1 cellular context compared by ENCODE assay signal in the genomic region with DNA sequence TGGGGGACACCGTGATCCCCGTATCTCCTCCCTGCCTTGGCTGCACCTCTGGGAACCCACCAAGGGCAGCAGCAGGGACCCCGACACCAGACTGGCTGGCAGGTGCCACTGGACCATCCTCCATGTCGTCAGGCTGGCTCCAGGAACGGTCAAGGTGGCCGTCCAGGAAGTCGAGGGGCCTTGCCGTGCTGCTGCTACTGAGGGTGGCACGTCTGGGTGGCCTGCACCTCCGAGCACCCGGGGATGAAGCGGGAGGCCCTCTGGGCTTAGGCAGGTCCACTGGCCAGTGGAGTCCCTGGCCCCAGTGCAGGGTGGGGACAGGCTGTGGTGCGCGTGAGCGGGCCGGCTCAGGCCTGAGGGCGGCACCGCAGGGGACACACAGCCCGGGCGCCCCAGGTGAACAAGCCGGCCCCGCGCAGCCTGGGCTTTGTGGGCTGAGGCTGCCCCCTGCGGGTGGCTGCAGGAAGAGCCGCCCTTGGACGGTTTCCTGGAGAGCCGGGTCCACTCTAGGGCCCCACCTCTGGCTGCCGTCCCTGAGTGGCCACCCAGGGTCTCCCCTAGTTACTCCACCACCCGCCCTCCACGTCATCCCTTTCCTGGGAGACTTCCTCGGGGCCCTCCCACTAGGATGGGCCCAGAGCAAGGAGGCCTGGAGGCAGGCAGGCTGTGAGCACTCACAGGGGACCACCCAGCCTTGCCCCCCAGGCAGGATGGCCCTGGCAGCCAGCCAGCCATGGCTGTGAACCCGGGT.
TF ChIP-seq lines count a peak whose summit lies in the region.

No MANE protein-coding gene starts in this region.

TF ChIP-seq in HepG2, 621 proteins besides CTCF, POLR2A, EP300 and RAD21 (continued from another document and continues in another):
- TF ChIP-seq, protein P1, sequence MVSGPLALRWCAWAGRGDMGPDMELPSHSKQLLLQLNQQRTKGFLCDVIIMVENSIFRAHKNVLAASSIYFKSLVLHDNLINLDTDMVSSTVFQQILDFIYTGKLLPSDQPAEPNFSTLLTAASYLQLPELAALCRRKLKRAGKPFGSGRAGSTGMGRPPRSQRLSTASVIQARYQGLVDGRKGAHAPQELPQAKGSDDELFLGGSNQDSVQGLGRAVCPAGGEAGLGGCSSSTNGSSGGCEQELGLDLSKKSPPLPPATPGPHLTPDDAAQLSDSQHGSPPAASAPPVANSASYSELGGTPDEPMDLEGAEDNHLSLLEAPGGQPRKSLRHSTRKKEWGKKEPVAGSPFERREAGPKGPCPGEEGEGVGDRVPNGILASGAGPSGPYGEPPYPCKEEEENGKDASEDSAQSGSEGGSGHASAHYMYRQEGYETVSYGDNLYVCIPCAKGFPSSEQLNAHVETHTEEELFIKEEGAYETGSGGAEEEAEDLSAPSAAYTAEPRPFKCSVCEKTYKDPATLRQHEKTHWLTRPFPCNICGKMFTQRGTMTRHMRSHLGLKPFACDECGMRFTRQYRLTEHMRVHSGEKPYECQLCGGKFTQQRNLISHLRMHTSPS (CRISPR knock-in tag; IDR thresholded peaks at IDR 0.05; ENCODE audit: low read depth): peak; percentile 81
- no peak for TF ChIP-seq SRF (IDR thresholded peaks at IDR 0.05; ENCODE audit: low read depth, low read length)
- TF ChIP-seq, protein P2, sequence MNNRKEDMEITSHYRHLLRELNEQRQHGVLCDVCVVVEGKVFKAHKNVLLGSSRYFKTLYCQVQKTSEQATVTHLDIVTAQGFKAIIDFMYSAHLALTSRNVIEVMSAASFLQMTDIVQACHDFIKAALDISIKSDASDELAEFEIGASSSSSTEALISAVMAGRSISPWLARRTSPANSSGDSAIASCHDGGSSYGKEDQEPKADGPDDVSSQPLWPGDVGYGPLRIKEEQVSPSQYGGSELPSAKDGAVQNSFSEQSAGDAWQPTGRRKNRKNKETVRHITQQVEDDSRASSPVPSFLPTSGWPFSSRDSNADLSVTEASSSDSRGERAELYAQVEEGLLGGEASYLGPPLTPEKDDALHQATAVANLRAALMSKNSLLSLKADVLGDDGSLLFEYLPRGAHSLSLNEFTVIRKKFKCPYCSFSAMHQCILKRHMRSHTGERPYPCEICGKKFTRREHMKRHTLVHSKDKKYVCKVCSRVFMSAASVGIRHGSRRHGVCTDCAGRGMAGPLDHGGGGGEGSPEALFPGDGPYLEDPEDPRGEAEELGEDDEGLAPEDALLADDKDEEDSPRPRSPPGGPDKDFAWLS (CRISPR knock-in tag; IDR thresholded peaks at IDR 0.05; ENCODE audit: borderline replicate concordance): no peak
- TF ChIP-seq NAIF1 (CRISPR knock-in tag; IDR thresholded peaks at IDR 0.05; ENCODE audit: borderline replicate concordance): no peak
- TF ChIP-seq, protein P3, sequence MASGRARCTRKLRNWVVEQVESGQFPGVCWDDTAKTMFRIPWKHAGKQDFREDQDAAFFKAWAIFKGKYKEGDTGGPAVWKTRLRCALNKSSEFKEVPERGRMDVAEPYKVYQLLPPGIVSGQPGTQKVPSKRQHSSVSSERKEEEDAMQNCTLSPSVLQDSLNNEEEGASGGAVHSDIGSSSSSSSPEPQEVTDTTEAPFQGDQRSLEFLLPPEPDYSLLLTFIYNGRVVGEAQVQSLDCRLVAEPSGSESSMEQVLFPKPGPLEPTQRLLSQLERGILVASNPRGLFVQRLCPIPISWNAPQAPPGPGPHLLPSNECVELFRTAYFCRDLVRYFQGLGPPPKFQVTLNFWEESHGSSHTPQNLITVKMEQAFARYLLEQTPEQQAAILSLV (CRISPR knock-in tag; IDR thresholded peaks at IDR 0.05; ENCODE audit: borderline replicate concordance): 0 out of 2 replicates have a peak, but pooled peaks have one; percentile 24
- TF ChIP-seq ZNF3 (CRISPR knock-in tag; IDR thresholded peaks at IDR 0.05): no peak
- TF ChIP-seq POGK (CRISPR knock-in tag; conservative IDR thresholded peaks at IDR 0.05): no peak; the same call in 1 of the 2 replicates
- TF ChIP-seq GLI4 (CRISPR knock-in tag; IDR thresholded peaks at IDR 0.05; ENCODE audit: borderline replicate concordance): no peak
- TF ChIP-seq HDAC1 (CRISPR knock-in tag; IDR thresholded peaks at IDR 0.05): no peak; the same call in 1 of the 2 replicates
- TF ChIP-seq IRX3 (CRISPR knock-in tag; IDR thresholded peaks at IDR 0.05; ENCODE audit: borderline replicate concordance, low read depth): no peak
- TF ChIP-seq ZNF292 (CRISPR knock-in tag; IDR thresholded peaks at IDR 0.05; ENCODE audit: borderline replicate concordance, low read depth): no peak
- no peak for TF ChIP-seq FIP1L1 (IDR thresholded peaks at IDR 0.05; ENCODE audit: borderline replicate concordance, insufficient read depth, low read depth, low read length)
- TF ChIP-seq ZNF883 (CRISPR knock-in tag; IDR thresholded peaks at IDR 0.05; ENCODE audit: not compliant biosample characterization): no peak
- TF ChIP-seq MTF2 (CRISPR knock-in tag; IDR thresholded peaks at IDR 0.05; ENCODE audit: borderline replicate concordance): no peak; the same call in 1 of the 2 replicates
- TF ChIP-seq HMG20A (CRISPR knock-in tag; IDR thresholded peaks at IDR 0.05; ENCODE audit: borderline replicate concordance): no peak
- no peak for TF ChIP-seq ZNF589 (CRISPR knock-in tag; conservative IDR thresholded peaks at IDR 0.05)
- TF ChIP-seq DPF2 (CRISPR knock-in tag; IDR thresholded peaks at IDR 0.05; ENCODE audit: borderline replicate concordance, low read depth): no peak
- no peak for TF ChIP-seq ZNF720 (CRISPR knock-in tag; IDR thresholded peaks at IDR 0.05)
- TF ChIP-seq ZNF607 (CRISPR knock-in tag; IDR thresholded peaks at IDR 0.05; ENCODE audit: borderline replicate concordance): peak; percentile 80; the same call in 1 of the 2 replicates
- peak; percentile 70; the same call in 1 of the 2 replicates for TF ChIP-seq IKZF5 (CRISPR knock-in tag; IDR thresholded peaks at IDR 0.05)
- TF ChIP-seq ZNF12 (CRISPR knock-in tag; IDR thresholded peaks at IDR 0.05): no peak
- TF ChIP-seq ZBTB20 (CRISPR knock-in tag; IDR thresholded peaks at IDR 0.05; ENCODE audit: borderline replicate concordance, low read depth): no peak
- TF ChIP-seq, protein P4, sequence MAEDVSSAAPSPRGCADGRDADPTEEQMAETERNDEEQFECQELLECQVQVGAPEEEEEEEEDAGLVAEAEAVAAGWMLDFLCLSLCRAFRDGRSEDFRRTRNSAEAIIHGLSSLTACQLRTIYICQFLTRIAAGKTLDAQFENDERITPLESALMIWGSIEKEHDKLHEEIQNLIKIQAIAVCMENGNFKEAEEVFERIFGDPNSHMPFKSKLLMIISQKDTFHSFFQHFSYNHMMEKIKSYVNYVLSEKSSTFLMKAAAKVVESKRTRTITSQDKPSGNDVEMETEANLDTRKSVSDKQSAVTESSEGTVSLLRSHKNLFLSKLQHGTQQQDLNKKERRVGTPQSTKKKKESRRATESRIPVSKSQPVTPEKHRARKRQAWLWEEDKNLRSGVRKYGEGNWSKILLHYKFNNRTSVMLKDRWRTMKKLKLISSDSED (CRISPR knock-in tag; IDR thresholded peaks at IDR 0.05): no peak
- TF ChIP-seq CAMTA2 (CRISPR knock-in tag; IDR thresholded peaks at IDR 0.05; ENCODE audit: borderline replicate concordance): 0 out of 2 replicates have a peak, but pooled peaks have one; percentile 46
- no peak for TF ChIP-seq SNAI1 (CRISPR knock-in tag; IDR thresholded peaks at IDR 0.05; ENCODE audit: borderline replicate concordance)
- TF ChIP-seq ZSCAN20 (CRISPR knock-in tag; IDR thresholded peaks at IDR 0.05; ENCODE audit: borderline replicate concordance): no peak
- peak; percentile 66; the same call in 1 of the 2 replicates for TF ChIP-seq KLF6 (CRISPR knock-in tag; IDR thresholded peaks at IDR 0.05)
- no peak for TF ChIP-seq NFE2L2 (IDR thresholded peaks at IDR 0.05; ENCODE audit: low read length)
- TF ChIP-seq, protein P5, sequence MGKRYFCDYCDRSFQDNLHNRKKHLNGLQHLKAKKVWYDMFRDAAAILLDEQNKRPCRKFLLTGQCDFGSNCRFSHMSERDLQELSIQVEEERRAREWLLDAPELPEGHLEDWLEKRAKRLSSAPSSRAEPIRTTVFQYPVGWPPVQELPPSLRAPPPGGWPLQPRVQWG (CRISPR knock-in tag; IDR thresholded peaks at IDR 0.05; ENCODE audit: borderline replicate concordance, low read depth): no peak
- no peak for TF ChIP-seq ZNF136 (CRISPR knock-in tag; IDR thresholded peaks at IDR 0.05; ENCODE audit: low read depth)
- no peak; the same call in 1 of the 2 replicates for TF ChIP-seq KLF12 (CRISPR knock-in tag; IDR thresholded peaks at IDR 0.05; ENCODE audit: borderline replicate concordance)
- TF ChIP-seq NRL (CRISPR knock-in tag; IDR thresholded peaks at IDR 0.05; ENCODE audit: borderline replicate concordance): no peak; the same call in 1 of the 2 replicates
- TF ChIP-seq E2F5 (CRISPR knock-in tag; conservative IDR thresholded peaks at IDR 0.05): no peak
- no peak for TF ChIP-seq MYNN (CRISPR knock-in tag; IDR thresholded peaks at IDR 0.05; ENCODE audit: low read depth)
- 0 out of 2 replicates have a peak, but pooled peaks have one; percentile 45 for TF ChIP-seq MIER2 (CRISPR knock-in tag; IDR thresholded peaks at IDR 0.05)
- TF ChIP-seq, protein P6, sequence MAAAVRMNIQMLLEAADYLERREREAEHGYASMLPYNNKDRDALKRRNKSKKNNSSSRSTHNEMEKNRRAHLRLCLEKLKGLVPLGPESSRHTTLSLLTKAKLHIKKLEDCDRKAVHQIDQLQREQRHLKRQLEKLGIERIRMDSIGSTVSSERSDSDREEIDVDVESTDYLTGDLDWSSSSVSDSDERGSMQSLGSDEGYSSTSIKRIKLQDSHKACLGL (CRISPR knock-in tag; IDR thresholded peaks at IDR 0.05): no peak; the same call in 1 of the 2 replicates
- TF ChIP-seq PCBP1 (IDR thresholded peaks at IDR 0.05; ENCODE audit: borderline replicate concordance, low read depth, low read length): peak; percentile 15; the same call in 1 of the 2 replicates
- 0 out of 2 replicates have a peak, but pooled peaks have one; percentile 21 for TF ChIP-seq ARHGAP35 (CRISPR knock-in tag; IDR thresholded peaks at IDR 0.05; ENCODE audit: borderline replicate concordance)
- TF ChIP-seq ZNF350 (CRISPR knock-in tag; IDR thresholded peaks at IDR 0.05; ENCODE audit: borderline replicate concordance, low read depth): peak; percentile 78
- peak; percentile 77; the same call in 1 of the 2 replicates for TF ChIP-seq IRF2 (CRISPR knock-in tag; IDR thresholded peaks at IDR 0.05)
- TF ChIP-seq ZFP1 (CRISPR knock-in tag; IDR thresholded peaks at IDR 0.05): no peak
- TF ChIP-seq ZNF501 (CRISPR knock-in tag; IDR thresholded peaks at IDR 0.05): peak; percentile 67
- no peak for TF ChIP-seq ZFP41 (CRISPR knock-in tag; IDR thresholded peaks at IDR 0.05; ENCODE audit: borderline replicate concordance)
- no peak for TF ChIP-seq NKX3-1 (CRISPR knock-in tag; IDR thresholded peaks at IDR 0.05)
- TF ChIP-seq FLYWCH1 (CRISPR knock-in tag; IDR thresholded peaks at IDR 0.05): no peak
- no peak for TF ChIP-seq ZNF335 (CRISPR knock-in tag; IDR thresholded peaks at IDR 0.05)
- TF ChIP-seq, protein P7, sequence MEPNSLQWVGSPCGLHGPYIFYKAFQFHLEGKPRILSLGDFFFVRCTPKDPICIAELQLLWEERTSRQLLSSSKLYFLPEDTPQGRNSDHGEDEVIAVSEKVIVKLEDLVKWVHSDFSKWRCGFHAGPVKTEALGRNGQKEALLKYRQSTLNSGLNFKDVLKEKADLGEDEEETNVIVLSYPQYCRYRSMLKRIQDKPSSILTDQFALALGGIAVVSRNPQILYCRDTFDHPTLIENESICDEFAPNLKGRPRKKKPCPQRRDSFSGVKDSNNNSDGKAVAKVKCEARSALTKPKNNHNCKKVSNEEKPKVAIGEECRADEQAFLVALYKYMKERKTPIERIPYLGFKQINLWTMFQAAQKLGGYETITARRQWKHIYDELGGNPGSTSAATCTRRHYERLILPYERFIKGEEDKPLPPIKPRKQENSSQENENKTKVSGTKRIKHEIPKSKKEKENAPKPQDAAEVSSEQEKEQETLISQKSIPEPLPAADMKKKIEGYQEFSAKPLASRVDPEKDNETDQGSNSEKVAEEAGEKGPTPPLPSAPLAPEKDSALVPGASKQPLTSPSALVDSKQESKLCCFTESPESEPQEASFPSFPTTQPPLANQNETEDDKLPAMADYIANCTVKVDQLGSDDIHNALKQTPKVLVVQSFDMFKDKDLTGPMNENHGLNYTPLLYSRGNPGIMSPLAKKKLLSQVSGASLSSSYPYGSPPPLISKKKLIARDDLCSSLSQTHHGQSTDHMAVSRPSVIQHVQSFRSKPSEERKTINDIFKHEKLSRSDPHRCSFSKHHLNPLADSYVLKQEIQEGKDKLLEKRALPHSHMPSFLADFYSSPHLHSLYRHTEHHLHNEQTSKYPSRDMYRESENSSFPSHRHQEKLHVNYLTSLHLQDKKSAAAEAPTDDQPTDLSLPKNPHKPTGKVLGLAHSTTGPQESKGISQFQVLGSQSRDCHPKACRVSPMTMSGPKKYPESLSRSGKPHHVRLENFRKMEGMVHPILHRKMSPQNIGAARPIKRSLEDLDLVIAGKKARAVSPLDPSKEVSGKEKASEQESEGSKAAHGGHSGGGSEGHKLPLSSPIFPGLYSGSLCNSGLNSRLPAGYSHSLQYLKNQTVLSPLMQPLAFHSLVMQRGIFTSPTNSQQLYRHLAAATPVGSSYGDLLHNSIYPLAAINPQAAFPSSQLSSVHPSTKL (CRISPR knock-in tag; IDR thresholded peaks at IDR 0.05): no peak
- no peak for TF ChIP-seq ELF4 (CRISPR knock-in tag; IDR thresholded peaks at IDR 0.05; ENCODE audit: borderline replicate concordance)
- 0 out of 2 replicates have a peak, but pooled peaks have one; percentile 69 for TF ChIP-seq GZF1 (CRISPR knock-in tag; IDR thresholded peaks at IDR 0.05)
- TF ChIP-seq ZSCAN29 (CRISPR knock-in tag; conservative IDR thresholded peaks at IDR 0.05): no peak
